Comparison of ENCODE assay signal across 7 cellular contexts in genomic region chr19:58546131-58546530, GRCh38. TPM values are rescaled to one million over a fixed set of nuclear protein-coding genes. Genes with fewer than 3 reads are reported as not detected.
DNase-seq lines count a peak whose midpoint lies in the region; ATAC-seq and TF ChIP-seq lines count a peak whose summit lies in the region.

No MANE protein-coding gene starts in this region.

- H3K9me3 Mint-ChIP-seq in HFFc6, result no peaks in the 10 kb centered on the region
- no peaks in the 10 kb centered on the region for H3K9me3 Mint-ChIP-seq in activated CD4-positive, alpha-beta memory T cell treated with anti-CD3 and anti-CD28 coated beads, Interleukin-2, amount 10 ng/mL, durations not matched to agents 7 days and 5 days

- H3K36me3 ChIP-seq in iPS DF 6.9 (ENCODE audit: control insufficient read depth, insufficient read depth, low read length) (peaks cover 48% of the 10 kb centered on the region), spleen (peaks cover 14 to 59% (median 46%) of the 10 kb centered on the region in 6 donors)

- no peaks in the 10 kb centered on the region for H3K4me1 ChIP-seq in iPS DF 6.9 (ENCODE audit: control insufficient read depth, insufficient read depth, low read length)
- peaks cover 23 to 57% (median 36%) of the 10 kb centered on the region in 6 donors for H3K4me1 ChIP-seq in spleen

- no peaks in the 10 kb centered on the region for H3K9me3 ChIP-seq in iPS DF 6.9 (ENCODE audit: control insufficient read depth, insufficient read depth, low read length)
- no peaks in the 10 kb centered on the region for H3K9me3 ChIP-seq in spleen

- peaks cover 22% of the 10 kb centered on the region for H3K4me1 Mint-ChIP-seq in HFFc6 (ENCODE audit: low read depth)
- H3K4me1 Mint-ChIP-seq in activated CD4-positive, alpha-beta memory T cell treated with anti-CD3 and anti-CD28 coated beads, Interleukin-2, amount 10 ng/mL, durations not matched to agents 7 days and 5 days, result peaks cover 38% of the 10 kb centered on the region

- 0 out of 2 replicates have a peak, but pooled peaks cover 3% of the 10 kb centered on the region for H3K27me3 Mint-ChIP-seq in HFFc6 (ENCODE audit: insufficient read depth)
- peaks cover 2% of the 10 kb centered on the region for H3K27me3 Mint-ChIP-seq in activated CD4-positive, alpha-beta memory T cell treated with anti-CD3 and anti-CD28 coated beads, Interleukin-2, amount 10 ng/mL, durations not matched to agents 7 days and 5 days

- H3K27me3 ChIP-seq in iPS DF 6.9 (ENCODE audit: control insufficient read depth, insufficient read depth, low read length) (no peaks in the 10 kb centered on the region; the same call in 1 of the 2 replicates), spleen (replicated peaks in 1 of 7) (peaks cover 0 to 4% (median 0%) of the 10 kb centered on the region in 7 donors)

- H3K36me3 Mint-ChIP-seq in HFFc6 (ENCODE audit: low read depth), result peaks cover 27% of the 10 kb centered on the region
- peaks cover 58% of the 10 kb centered on the region for H3K36me3 Mint-ChIP-seq in activated CD4-positive, alpha-beta memory T cell treated with anti-CD3 and anti-CD28 coated beads, Interleukin-2, amount 10 ng/mL, durations not matched to agents 7 days and 5 days (ENCODE audit: low read depth)

- no peak for ATAC-seq in GM21526 (IDR thresholded peaks at IDR 0.05; ENCODE audit: low FRiP score, unreplicated experiment)
- no peak for ATAC-seq in HG02970 (IDR thresholded peaks at IDR 0.05; ENCODE audit: low FRiP score, unreplicated experiment)

- DNase-seq in HFFc6, result no peak
- no peak for DNase-seq in activated CD4-positive, alpha-beta memory T cell treated with anti-CD3 and anti-CD28 coated beads, Interleukin-2, amount 10 ng/mL, durations not matched to agents 7 days and 5 days
- DNase-seq in iPS DF 6.9 (ENCODE audit: low read depth, low spot score), result no peak
- DNase-seq in spleen, result no peak
- no peak for DNase-seq in amniotic stem cell (lab: John Stamatoyannopoulos, UW)

- POLR2A ChIA-PET in activated CD4-positive, alpha-beta memory T cell treated with anti-CD3 and anti-CD28 coated beads, Interleukin-2, amount 10 ng/mL, durations not matched to agents 7 days and 5 days (lab: Charles Lee), result interaction anchor here (0.8 to 5.9 kb wide), 5 partner anchors 8 to 31 kb away, joined by 3 to 89 read pairs (median 57); partner anchors contain the start of genes CHMP2A, UBE2M and ZBTB45

- intact Hi-C loops in spleen (cut with DNase I; ENCODE audit: low total_unique reads), result no loop called here

- CTCF ChIA-PET in activated CD4-positive, alpha-beta memory T cell treated with anti-CD3 and anti-CD28 coated beads, Interleukin-2, amount 10 ng/mL, durations not matched to agents 7 days and 5 days (lab: Charles Lee), result interaction anchor here (1.0 to 1.4 kb wide), 2 partner anchors 26 to 35 kb away, joined by 3 to 4 read pairs; no protein-coding TSS in a partner anchor

- H3K4me3 ChIP-seq in iPS DF 6.9 (ENCODE audit: low read length) (peak overlapping the region; percentile 93; the same call in 1 of the 2 replicates), spleen (peak overlapping the region; percentile 82 to 99 (median 92))

- H3K27ac ChIP-seq in iPS DF 6.9 (ENCODE audit: low read length), result no peak overlapping the region
- peak overlapping the region in 3 of 8 donors; percentile 96 to 99 (median 98) for H3K27ac ChIP-seq in spleen

- peak overlapping the region; percentile 76 for H3K27ac Mint-ChIP-seq in HFFc6
- H3K27ac Mint-ChIP-seq in activated CD4-positive, alpha-beta memory T cell treated with anti-CD3 and anti-CD28 coated beads, Interleukin-2, amount 10 ng/mL, durations not matched to agents 7 days and 5 days, result peak overlapping the region; percentile 82

- TF ChIP-seq CTCF in HFFc6 (IDR thresholded peaks at IDR 0.05), result no peak
- TF ChIP-seq CTCF in spleen (IDR thresholded peaks at IDR 0.05 in 8 of 11, conservative IDR thresholded peaks at IDR 0.05 in 3 of 11), result no peak

- TF ChIP-seq POLR2A in spleen (IDR thresholded peaks at IDR 0.05), result no peak

- H3K4me3 Mint-ChIP-seq in HFFc6, result peak overlapping the region; percentile 97
- peak overlapping the region; percentile 96 for H3K4me3 Mint-ChIP-seq in activated CD4-positive, alpha-beta memory T cell treated with anti-CD3 and anti-CD28 coated beads, Interleukin-2, amount 10 ng/mL, durations not matched to agents 7 days and 5 days

RNA-seq across cellular contexts. Expression of gene TRIM28, which starts 2.3 kb away (rescaled TPM):
- 100 to 1,000 TPM; 376 to 529 (median 445) TPM for total RNA-seq in HFFc6 (2021; fragmentation: NEBNext Ultra II Directional; extraction: Animal tissue kit (Norgen Biotek cat#: 25700))
- 100 to 1,000 TPM; 345 TPM for total RNA-seq in activated CD4-positive, alpha-beta memory T cell treated with anti-CD3 and anti-CD28 coated beads, Interleukin-2, amount 10 ng/mL, durations not matched to agents 7 days and 5 days
- 100 to 1,000 TPM; 216 to 294 (median 232) TPM for total RNA-seq in spleen
- polyA plus RNA-seq in spleen, result 100 to 1,000 TPM; 181 to 233 (median 183) TPM

RNA-seq across cellular contexts. Expression of gene CHMP2A, which starts 8.8 kb away (rescaled TPM):
- 100 to 1,000 TPM; 100 to 126 (median 120) TPM for total RNA-seq in HFFc6 (2021; fragmentation: NEBNext Ultra II Directional; extraction: Animal tissue kit (Norgen Biotek cat#: 25700))
- total RNA-seq in activated CD4-positive, alpha-beta memory T cell treated with anti-CD3 and anti-CD28 coated beads, Interleukin-2, amount 10 ng/mL, durations not matched to agents 7 days and 5 days, result 100 to 1,000 TPM; 137 to 144 TPM
- 100 to 1,000 TPM in 3 of 7 donors, 10 to 100 TPM in 4; 79.9 to 115 (median 89.9) TPM for total RNA-seq in spleen
- polyA plus RNA-seq in spleen, result 100 to 1,000 TPM; 112 to 124 (median 121) TPM

RNA-seq across cellular contexts. Expression of gene UBE2M, which starts 12.3 kb away (rescaled TPM):
- total RNA-seq in HFFc6 (2021; fragmentation: NEBNext Ultra II Directional; extraction: Animal tissue kit (Norgen Biotek cat#: 25700)), result 100 to 1,000 TPM in 5 of 6 experiments, 10 to 100 TPM in 1; 91.5 to 114 (median 106) TPM
- total RNA-seq in activated CD4-positive, alpha-beta memory T cell treated with anti-CD3 and anti-CD28 coated beads, Interleukin-2, amount 10 ng/mL, durations not matched to agents 7 days and 5 days, result 10 to 100 TPM; 87.5 to 92.4 TPM
- 10 to 100 TPM; 19.1 to 66.9 (median 44.0) TPM for total RNA-seq in spleen
- polyA plus RNA-seq in spleen, result 10 to 100 TPM; 33.2 to 47.3 (median 36.9) TPM

RNA-seq across cellular contexts. Expression of gene ZBTB45, which starts 26.5 kb away (rescaled TPM):
- 10 to 100 TPM; 15.0 to 17.4 (median 16.7) TPM for total RNA-seq in HFFc6 (2021; fragmentation: NEBNext Ultra II Directional; extraction: Animal tissue kit (Norgen Biotek cat#: 25700))
- 10 to 100 TPM; 15.8 to 17.4 TPM for total RNA-seq in activated CD4-positive, alpha-beta memory T cell treated with anti-CD3 and anti-CD28 coated beads, Interleukin-2, amount 10 ng/mL, durations not matched to agents 7 days and 5 days
- 10 to 100 TPM; 11.1 to 16.0 (median 13.0) TPM for total RNA-seq in spleen
- 1 to 10 TPM; 4.0 to 8.8 (median 4.4) TPM for polyA plus RNA-seq in spleen

RNA-seq across cellular contexts. Expression of gene MZF1, which starts 27.0 kb away (rescaled TPM):
- total RNA-seq in HFFc6 (2021; fragmentation: NEBNext Ultra II Directional; extraction: Animal tissue kit (Norgen Biotek cat#: 25700)), result 10 to 100 TPM in 3 of 6 experiments, 1 to 10 TPM in 3; 8.3 to 12.4 (median 9.3) TPM
- total RNA-seq in activated CD4-positive, alpha-beta memory T cell treated with anti-CD3 and anti-CD28 coated beads, Interleukin-2, amount 10 ng/mL, durations not matched to agents 7 days and 5 days, result 10 to 100 TPM; 21.6 to 22.9 TPM
- total RNA-seq in spleen, result 10 to 100 TPM; 27.7 to 41.6 (median 35.7) TPM
- 10 to 100 TPM; 13.2 to 23.0 (median 20.6) TPM for polyA plus RNA-seq in spleen
